8 cellular contexts compared by ENCODE assay signal in the genomic region with DNA sequence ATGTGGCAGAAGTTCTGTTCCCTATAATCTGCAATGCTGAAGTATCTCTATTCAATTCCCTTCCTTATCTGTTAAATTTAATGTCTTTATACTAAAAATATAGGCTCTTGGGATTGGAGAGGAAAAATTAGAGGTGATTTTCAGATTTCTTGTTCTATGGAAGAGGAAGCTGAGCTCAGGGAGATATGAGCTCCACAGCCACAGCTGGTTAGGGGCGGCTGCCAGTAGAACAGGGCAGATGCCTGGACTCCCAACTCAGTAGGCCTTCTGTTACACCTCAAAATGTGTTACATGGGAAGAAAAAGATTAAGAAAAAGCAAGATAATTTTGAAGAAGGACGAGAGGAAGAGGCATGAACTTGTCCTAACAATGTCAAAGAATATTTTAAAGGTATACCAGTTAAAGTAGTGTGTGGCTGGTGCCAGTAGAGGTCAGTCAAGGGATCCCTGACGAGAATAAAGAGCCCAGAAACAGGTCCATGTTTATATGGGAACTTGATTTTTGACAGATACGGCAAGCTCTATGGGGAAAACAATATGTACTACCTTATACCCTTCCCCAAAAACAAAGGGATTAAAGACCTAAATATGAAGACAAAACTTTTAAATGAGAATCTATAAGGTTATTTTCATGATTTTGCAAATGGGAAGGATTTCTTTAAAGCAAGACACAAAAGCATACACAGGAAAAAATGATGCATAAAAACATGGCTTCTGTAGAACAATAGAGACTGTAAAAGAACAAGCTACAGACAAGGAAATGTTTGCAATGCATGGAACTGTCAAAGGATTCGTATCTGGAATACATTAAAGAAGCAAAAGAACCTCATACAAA. TPM values are rescaled to one million over a fixed set of nuclear protein-coding genes. Genes with fewer than 3 reads are reported as not detected.
DNase-seq lines count a peak whose midpoint lies in the region; ATAC-seq and TF ChIP-seq lines count a peak whose summit lies in the region.

No MANE protein-coding gene starts in this region.

- TF ChIP-seq CTCF in colonic mucosa (IDR thresholded peaks at IDR 0.05) (peak; percentile 25), spleen (IDR thresholded peaks at IDR 0.05 in 8 of 11, conservative IDR thresholded peaks at IDR 0.05 in 3 of 11) (peak in 3 of 11 experiments; percentile 8 to 30 (median 14))

- peaks cover 7% of the 10 kb centered on the region; the same call in 1 of the 2 replicates for H3K36me3 ChIP-seq in HAP-1 (replicated peaks)
- no peaks in the 10 kb centered on the region for H3K36me3 ChIP-seq in colonic mucosa
- H3K36me3 ChIP-seq in spleen = peaks cover 0 to 37% (median 27%) of the 10 kb centered on the region in 6 donors

- H3K4me3 ChIP-seq in HAP-1 (no peak overlapping the region), colonic mucosa (no peak overlapping the region), spleen (no peak overlapping the region)

- intact Hi-C loops in colonic mucosa (cut with DNase I) (no loop called here), spleen (cut with DNase I; ENCODE audit: low total_unique reads) (no loop called here)

- H3K27ac ChIP-seq in colonic mucosa (no peak overlapping the region), spleen (no peak overlapping the region)

- in situ Hi-C loops in HAP-1 (cut with MboI; ENCODE audit: low sequenced_read_pairs) = no loop called here

- no peak for TF ChIP-seq POLR2A in spleen (IDR thresholded peaks at IDR 0.05)

- no peak overlapping the region for H3K9ac ChIP-seq in colonic mucosa (ENCODE audit: low read depth in 2 of 2, low read length in 2 of 2)

- H3K27me3 ChIP-seq in HAP-1 (ENCODE audit: low read depth) = peaks cover 2% of the 10 kb centered on the region; the same call in 1 of the 2 replicates
- no peaks in the 10 kb centered on the region for H3K27me3 ChIP-seq in colonic mucosa
- H3K27me3 ChIP-seq in spleen (replicated peaks in 1 of 7) = no peaks in the 10 kb centered on the region

- peaks cover 3% of the 10 kb centered on the region; the same call in 1 of the 2 replicates for H3K4me1 ChIP-seq in HAP-1
- no peaks in the 10 kb centered on the region for H3K4me1 ChIP-seq in colonic mucosa
- no peaks in the 10 kb centered on the region for H3K4me1 ChIP-seq in spleen

- ATAC-seq in HG03521 (IDR thresholded peaks at IDR 0.05; ENCODE audit: unreplicated experiment) = no peak

- 51 to 66% (median 60%) methylated on average over 5 of the region's 5 CpGs for WGBS in spleen, 5 donors

- peak; percentile 19 for DNase-seq in NCI-H2171 treated with DMSO at 0.1 percent for 48 hours (lab: John Stamatoyannopoulos, UW)
- DNase-seq in NCI-H2171 (lab: John Stamatoyannopoulos, UW) = no peak
- DNase-seq in HAP-1 (ENCODE audit: low spot score in 2 of 2) = peak; percentile 56 to 59
- DNase-seq in NCI-H748 (lab: John Stamatoyannopoulos, UW; ENCODE audit: unreplicated experiment) = peak; percentile 49
- DNase-seq in colonic mucosa = peak; percentile 28
- DNase-seq in myocyte (ENCODE audit: low read depth) = peak; percentile 50
- no peak for DNase-seq in spleen

- H3K9me3 ChIP-seq in HAP-1 (no peaks in the 10 kb centered on the region), colonic mucosa (no peaks in the 10 kb centered on the region), spleen (no peaks in the 10 kb centered on the region)

RNA-seq across cellular contexts. Expression of gene DNAJC21, which starts 28.7 kb away (rescaled TPM):
- total RNA-seq in colonic mucosa = 10 to 100 TPM; 39.5 to 40.4 TPM
- total RNA-seq in myocyte = 31.9 and 37.8 TPM in 2 replicates
- polyA plus RNA-seq in myocyte (2012) = 20.7 TPM
- total RNA-seq in spleen = 10 to 100 TPM; 22.9 to 35.2 (median 30.1) TPM
- polyA plus RNA-seq in spleen = 10 to 100 TPM; 16.3 to 22.1 (median 21.8) TPM

RNA-seq across cellular contexts. Expression of gene BRIX1, which starts 42.6 kb away (rescaled TPM):
- total RNA-seq in colonic mucosa (10 to 100 TPM; 13.6 to 22.6 TPM), myocyte (21.3 and 22.6 TPM in 2 replicates), spleen (10 to 100 TPM; 17.8 to 27.2 (median 22.0) TPM)
- polyA plus RNA-seq in myocyte (2012) = 9.6 TPM
- polyA plus RNA-seq in spleen = 10 to 100 TPM; 20.5 to 28.3 (median 27.8) TPM

RNA-seq across cellular contexts. Expression of gene RAD1, which starts 42.8 kb away (rescaled TPM):
- total RNA-seq in colonic mucosa = 10 to 100 TPM; 12.6 to 17.4 TPM
- total RNA-seq in myocyte = 19.2 and 21.4 TPM in 2 replicates
- polyA plus RNA-seq in myocyte (2012) = 19.8 TPM
- total RNA-seq in spleen = 10 to 100 TPM; 10.8 to 19.3 (median 15.2) TPM
- polyA plus RNA-seq in spleen = 10 to 100 TPM in 1 of 3 donors, 1 to 10 TPM in 2; 7.8 to 12.3 (median 9.4) TPM

Comparison
In these comparisons a context has a peak if more than half of its experiments do, and no peak if none do; other contexts are left out.
1. DNase-seq: peak in NCI-H2171 treated with DMSO at 0.1 percent for 48 hours (single experiment), HAP-1 (2 of 2), NCI-H748 (single experiment), colonic mucosa (single experiment) and myocyte (single experiment); none in NCI-H2171 (single experiment) and spleen (single experiment).